ENCODE assay signal across 8 cellular contexts in the genomic region with DNA sequence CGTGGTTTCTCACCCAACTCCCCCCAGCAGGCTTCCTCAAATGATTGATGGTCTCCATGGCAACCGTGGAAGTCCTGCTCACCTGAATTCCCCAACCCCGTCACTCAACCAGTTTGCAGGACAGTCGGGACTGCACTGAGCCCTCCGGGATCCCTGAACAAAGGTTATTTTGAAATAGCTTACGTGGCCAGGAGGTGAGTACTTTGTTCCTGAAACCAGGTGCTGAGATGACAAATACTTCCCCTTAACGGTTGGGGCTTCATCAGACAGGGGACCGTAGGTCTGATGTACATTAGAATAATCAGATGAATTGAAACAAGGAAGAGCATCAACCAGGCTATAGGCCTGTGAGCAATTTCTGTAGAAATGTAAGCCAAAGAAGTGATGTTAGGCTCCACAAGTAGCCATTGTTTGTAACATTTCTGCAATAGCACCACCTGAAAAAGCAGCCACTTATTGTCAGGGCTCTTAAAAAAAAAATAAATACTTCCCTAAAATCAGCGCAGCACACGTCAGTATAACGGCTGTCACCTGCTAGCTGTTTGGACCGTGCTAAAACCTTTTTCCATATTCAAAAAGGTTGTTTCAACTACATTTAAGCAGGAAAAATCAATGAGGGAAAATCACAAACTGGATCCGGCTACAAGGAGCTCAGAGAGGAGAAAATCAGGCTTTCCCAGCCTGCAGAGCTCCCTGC.
DNase-seq lines count a peak whose midpoint lies in the region; ATAC-seq and TF ChIP-seq lines count a peak whose summit lies in the region.

No MANE protein-coding gene starts in this region.

- peak overlapping the region; percentile 23 for H3K4me3 ChIP-seq in CD4-positive, CD25-positive, alpha-beta regulatory T cell (ENCODE audit: low read depth, low read length)
- no peak overlapping the region for H3K4me3 ChIP-seq in aorta (ENCODE audit: low read length in 2 of 2)

- H3K4me3 Mint-ChIP-seq in CD4-positive, CD25-positive, alpha-beta regulatory T cell: peak overlapping the region; percentile 22 to 58 (median 52)

- no peaks in the 10 kb centered on the region for H3K27me3 Mint-ChIP-seq in CD4-positive, CD25-positive, alpha-beta regulatory T cell

- H3K27ac Mint-ChIP-seq in CD4-positive, CD25-positive, alpha-beta regulatory T cell: peak overlapping the region; percentile 79 to 91 (median 84)

- H3K4me1 ChIP-seq in CD4-positive, CD25-positive, alpha-beta regulatory T cell (ENCODE audit: control insufficient read depth, insufficient read depth, low read length, poor library complexity, severe bottlenecking): peaks cover 73% of the 10 kb centered on the region
- no peaks in the 10 kb centered on the region for H3K4me1 ChIP-seq in aorta (ENCODE audit: control insufficient read depth in 1 of 2, insufficient read depth in 2 of 2, low read length in 2 of 2)

- WGBS in aorta, 2 donors: 91 to 93% methylated on average over 13 of the region's 13 CpGs

- DNase-seq in CD4-positive, CD25-positive, alpha-beta regulatory T cell: no peak
- DNase-seq in GM20000 (ENCODE audit: low spot score) (peak; percentile 58), NCI-H510A (lab: John Stamatoyannopoulos, UW) (peak; percentile 7), germinal center (ENCODE audit: low spot score) (peak; percentile 73), DMS 273 (lab: John Stamatoyannopoulos, UW; ENCODE audit: unreplicated experiment) (no peak), UCSD-AML1 (lab: John Stamatoyannopoulos, UW; ENCODE audit: unreplicated experiment) (no peak), GOT3 (lab: John Stamatoyannopoulos, UW) (no peak), aorta (no peak)

- intact Hi-C loops in aorta (cut with DNase I): no loop called here

- no peaks in the 10 kb centered on the region for H3K36me3 ChIP-seq in CD4-positive, CD25-positive, alpha-beta regulatory T cell (ENCODE audit: control insufficient read depth, insufficient read depth, low read length)
- no peaks in the 10 kb centered on the region for H3K36me3 ChIP-seq in aorta (ENCODE audit: control insufficient read depth in 1 of 2, insufficient read depth in 2 of 2, low read length in 1 of 2)

- no peak for TF ChIP-seq CTCF in GM20000 (IDR thresholded peaks at IDR 0.05; ENCODE audit: extremely low read depth, missing control alignments)

- peak overlapping the region; percentile 85 for H3K27ac ChIP-seq in CD4-positive, CD25-positive, alpha-beta regulatory T cell (ENCODE audit: insufficient read depth, low read length, poor library complexity, severe bottlenecking)
- H3K27ac ChIP-seq in aorta (ENCODE audit: low read depth in 1 of 2, low read length in 2 of 2): no peak overlapping the region

- no peaks in the 10 kb centered on the region for H3K36me3 Mint-ChIP-seq in CD4-positive, CD25-positive, alpha-beta regulatory T cell

- H3K4me1 Mint-ChIP-seq in CD4-positive, CD25-positive, alpha-beta regulatory T cell: peaks cover 42 to 86% (median 71%) of the 10 kb centered on the region in 4 donors

- no peaks in the 10 kb centered on the region for H3K9me3 Mint-ChIP-seq in CD4-positive, CD25-positive, alpha-beta regulatory T cell

- no peaks in the 10 kb centered on the region for H3K9me3 ChIP-seq in CD4-positive, CD25-positive, alpha-beta regulatory T cell (ENCODE audit: control insufficient read depth in 2 of 2, low read length in 2 of 2)
- H3K9me3 ChIP-seq in aorta (ENCODE audit: control insufficient read depth, low read length): no peaks in the 10 kb centered on the region

- no peak for ATAC-seq in CD4-positive, CD25-positive, alpha-beta regulatory T cell (ENCODE audit: low read depth in 2 of 2)
- ATAC-seq in aorta (ENCODE audit: low FRiP score): no peak

- no peaks in the 10 kb centered on the region for H3K27me3 ChIP-seq in CD4-positive, CD25-positive, alpha-beta regulatory T cell (ENCODE audit: control insufficient read depth, insufficient read depth, low read length)
- no peaks in the 10 kb centered on the region for H3K27me3 ChIP-seq in aorta (ENCODE audit: control insufficient read depth in 1 of 2, insufficient read depth in 2 of 2, low read length in 1 of 2)

Comparison
In these comparisons a context has a peak if more than half of its experiments do, and no peak if none do; other contexts are left out.
1. DNase-seq: peak in GM20000 (single experiment), NCI-H510A (single experiment) and germinal center (single experiment); none in CD4-positive, CD25-positive, alpha-beta regulatory T cell (0 of 3), DMS 273 (single experiment), UCSD-AML1 (single experiment), GOT3 (single experiment) and aorta (0 of 2).